In the genomic region with DNA sequence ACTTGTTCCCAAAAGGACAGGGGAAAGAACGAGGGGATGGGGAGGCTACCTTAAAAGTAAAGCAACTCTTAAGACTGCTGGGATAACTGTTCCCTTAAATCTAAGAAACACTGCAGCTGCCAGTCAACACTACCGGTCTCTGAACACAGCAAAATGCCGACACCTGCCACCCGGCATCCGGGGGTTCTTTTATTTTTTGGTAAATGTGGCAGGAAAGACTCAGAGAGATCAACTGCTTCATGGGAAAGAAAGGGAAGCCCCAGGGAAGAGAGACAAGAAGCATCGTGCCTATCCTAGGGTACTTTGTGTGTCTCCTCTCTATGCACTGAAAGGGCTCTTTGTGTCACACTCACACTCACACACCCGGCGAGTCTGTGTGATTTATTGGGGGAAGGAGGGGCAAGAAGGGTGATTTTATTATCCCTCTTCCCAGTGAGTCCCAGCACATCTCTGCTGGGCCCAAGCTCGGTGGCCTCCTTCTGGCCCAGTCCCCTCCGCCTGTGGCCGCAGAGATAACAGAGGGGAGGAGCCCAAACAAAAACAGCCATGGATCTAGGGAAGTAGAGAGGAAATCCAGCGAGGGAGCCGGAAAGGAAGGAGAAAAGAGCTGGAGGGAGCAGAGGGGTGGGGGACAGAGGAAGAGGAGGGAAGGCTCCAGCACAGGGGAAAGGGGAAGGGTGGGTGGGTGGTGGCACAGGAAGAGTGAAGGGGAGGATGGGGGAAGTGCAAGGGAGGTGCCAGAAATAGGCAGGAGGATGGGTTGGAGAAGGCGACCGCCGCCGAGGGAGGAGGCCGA, we compare ENCODE assay signal across 8 cellular contexts. TPM values are rescaled to one million over a fixed set of nuclear protein-coding genes. Genes with fewer than 3 reads are reported as not detected.
DNase-seq lines count a peak whose midpoint lies in the region; ATAC-seq and TF ChIP-seq lines count a peak whose summit lies in the region.

No MANE protein-coding gene starts in this region.

- peaks cover 58% of the 10 kb centered on the region for H3K36me3 Mint-ChIP-seq in activated T-cell treated with anti-CD3 and anti-CD28 coated beads, Interleukin-2, amount 50 U/mL, for 24 hours (ENCODE audit: low read depth)
- H3K36me3 Mint-ChIP-seq in naive thymus-derived CD4-positive, alpha-beta T cell = peaks cover 0 to 24% (median 11%) of the 10 kb centered on the region in 5 donors

- H3K36me3 ChIP-seq in naive thymus-derived CD4-positive, alpha-beta T cell (ENCODE audit: control insufficient read depth in 2 of 3, insufficient read depth in 3 of 3, low read length in 3 of 3) = peaks cover 0 to 6% (median 0%) of the 10 kb centered on the region in 3 experiments

- CTCF ChIA-PET in naive thymus-derived CD4-positive, alpha-beta T cell (lab: Charles Lee) = interaction anchor here (1.5 to 1.6 kb wide), 2 partner anchors 101 to 120 kb away, joined by 3 to 4 read pairs; no protein-coding TSS in a partner anchor

- H3K27me3 Mint-ChIP-seq in activated T-cell treated with anti-CD3 and anti-CD28 coated beads, Interleukin-2, amount 50 U/mL, for 24 hours = no peaks in the 10 kb centered on the region
- H3K27me3 Mint-ChIP-seq in naive thymus-derived CD4-positive, alpha-beta T cell = no peaks in the 10 kb centered on the region

- peak overlapping the region; percentile 98 for H3K4me3 Mint-ChIP-seq in activated T-cell treated with anti-CD3 and anti-CD28 coated beads, Interleukin-2, amount 50 U/mL, for 24 hours
- H3K4me3 Mint-ChIP-seq in naive thymus-derived CD4-positive, alpha-beta T cell = peak overlapping the region; percentile 92 to 99 (median 97)

- ATAC-seq in naive thymus-derived CD4-positive, alpha-beta T cell = no peak
- ATAC-seq in HG03196 (IDR thresholded peaks at IDR 0.05; ENCODE audit: unreplicated experiment) = no peak
- ATAC-seq in GM21515 (IDR thresholded peaks at IDR 0.05; ENCODE audit: unreplicated experiment) = no peak

- peaks cover 55% of the 10 kb centered on the region for H3K4me1 Mint-ChIP-seq in activated T-cell treated with anti-CD3 and anti-CD28 coated beads, Interleukin-2, amount 50 U/mL, for 24 hours (ENCODE audit: low read depth)
- peaks cover 22 to 60% (median 52%) of the 10 kb centered on the region in 7 donors for H3K4me1 Mint-ChIP-seq in naive thymus-derived CD4-positive, alpha-beta T cell

- H3K4me3 ChIP-seq in fibroblast of the aortic adventitia (ENCODE audit: low read depth, low read length) = peak overlapping the region; percentile 80
- peak overlapping the region; percentile 89 for H3K4me3 ChIP-seq in naive thymus-derived CD4-positive, alpha-beta T cell (ENCODE audit: low read length)

- intact Hi-C loops in naive thymus-derived CD4-positive, alpha-beta T cell (cut with micrococcal nuclease) = loop anchor here (1.0 to 10.0 kb wide), 14 partner anchors 9 to 1055 kb away; a partner anchor contains a TSS

- H3K9me3 Mint-ChIP-seq in activated T-cell treated with anti-CD3 and anti-CD28 coated beads, Interleukin-2, amount 50 U/mL, for 24 hours = no peaks in the 10 kb centered on the region
- H3K9me3 Mint-ChIP-seq in naive thymus-derived CD4-positive, alpha-beta T cell = peaks cover 0 to 1% (median 0%) of the 10 kb centered on the region in 11 donors

- DNase-seq in NCI-H2171 treated with DMSO at 0.1 percent for 48 hours (lab: John Stamatoyannopoulos, UW) (peak; percentile 75), NCI-H2171 (lab: John Stamatoyannopoulos, UW) (no peak), M059J (ENCODE audit: low read depth) (peak; percentile 60), fibroblast of the aortic adventitia (ENCODE audit: low read depth) (peak; percentile 51)
- peak; percentile 61 for DNase-seq in activated T-cell treated with anti-CD3 and anti-CD28 coated beads, Interleukin-2, amount 50 U/mL, for 24 hours
- peak in 8 of 9 donors; percentile 37 to 52 (median 49) for DNase-seq in naive thymus-derived CD4-positive, alpha-beta T cell

- H3K27ac ChIP-seq in naive thymus-derived CD4-positive, alpha-beta T cell (ENCODE audit: low read depth, low read length) = peak overlapping the region; percentile 86

- no peaks in the 10 kb centered on the region for H3K27me3 ChIP-seq in naive thymus-derived CD4-positive, alpha-beta T cell (ENCODE audit: control insufficient read depth in 2 of 2, insufficient read depth in 2 of 2, low read length in 2 of 2)

- TF ChIP-seq CTCF in fibroblast of the aortic adventitia (IDR thresholded peaks at IDR 0.05; ENCODE audit: insufficient read depth, low read length) = no peak

- H3K9me3 ChIP-seq in naive thymus-derived CD4-positive, alpha-beta T cell (ENCODE audit: control insufficient read depth in 2 of 3, low read length in 3 of 3) = no peaks in the 10 kb centered on the region

- peaks cover 42 to 47% of the 10 kb centered on the region in 2 donors for H3K4me1 ChIP-seq in naive thymus-derived CD4-positive, alpha-beta T cell (ENCODE audit: control insufficient read depth in 2 of 2, insufficient read depth in 2 of 2, low read length in 2 of 2)

- peak overlapping the region; percentile 98 for H3K27ac Mint-ChIP-seq in activated T-cell treated with anti-CD3 and anti-CD28 coated beads, Interleukin-2, amount 50 U/mL, for 24 hours
- peak overlapping the region in 8 of 9 donors; percentile 46 to 98 (median 96) for H3K27ac Mint-ChIP-seq in naive thymus-derived CD4-positive, alpha-beta T cell

- POLR2A ChIA-PET in naive thymus-derived CD4-positive, alpha-beta T cell (lab: Charles Lee) = interaction anchor here (0.5 to 1.6 kb wide), 7 partner anchors 21 to 388 kb away, joined by 3 to 7 read pairs (median 4); no protein-coding TSS in a partner anchor

RNA-seq across cellular contexts. Expression of a gene that starts 1.3 kb away (rescaled TPM):
- 37.7 and 63.4 TPM in 2 replicates for total RNA-seq in M059J (2014; rRNA removed; shearing (Covaris generic))
- 91.9 and 137 TPM in 2 replicates for total RNA-seq in fibroblast of the aortic adventitia (ENCODE audit: low replicate concordance)
- 100 to 1,000 TPM; 200 to 720 (median 447) TPM for total RNA-seq in naive thymus-derived CD4-positive, alpha-beta T cell
- polyA plus RNA-seq in naive thymus-derived CD4-positive, alpha-beta T cell = 100 to 1,000 TPM; 226 to 330 TPM
